In genomic region chr2:64462171-64462570, GRCh38 we compare ENCODE assay signal across 26 cellular contexts.
"Had no signal": no experiment of that assay in that cellular context is flagged by ENCODE, and none has a peak within 500 bp of the region (broad histone marks: within the 10 kb centered on the region; RNA-seq: fewer than 3 reads in every experiment).

No MANE protein-coding gene starts in this region.

- H3K27ac Mint-ChIP-seq: activated CD4-positive, alpha-beta memory T cell treated with anti-CD3 and anti-CD28 coated beads, Interleukin-2, amount 10 ng/mL, durations not matched to agents 7 days and 5 days; activated CD4-positive, alpha-beta T cell treated with anti-CD3 and anti-CD28 coated beads, Interleukin-2, amount 10 ng/mL, durations not matched to agents 7 days and 5 days; activated naive CD4-positive, alpha-beta T cell treated with anti-CD3 and anti-CD28 coated beads, Interleukin-2, amount 10 ng/mL, durations not matched to agents 7 days and 5 days; activated naive CD4-positive, alpha-beta T cell treated with anti-CD3 and anti-CD28 coated beads, Interleukin-2, amount 50 U/mL, for 72 hours; activated naive CD8-positive, alpha-beta T cell treated with anti-CD3 and anti-CD28 coated beads, Interleukin-2, amount 10 ng/mL, durations not matched to agents 7 days and 5 days; activated T-cell treated with anti-CD3 and anti-CD28 coated beads, Interleukin-2, amount 50 U/mL, for 24 hours; activated T-cell treated with anti-CD3 and anti-CD28 coated beads, Interleukin-2, amount 50 U/mL, for 72 hours; dendritic cell treated with granulocyte-macrophage colony-stimulating factor and Interleukin-4, amounts not matched to agents 40 ng/mL and 50 ng/mL, for 4 days; endodermal cell; WTC11 had no signal

- H3K4me1 Mint-ChIP-seq: activated CD4-positive, alpha-beta memory T cell treated with anti-CD3 and anti-CD28 coated beads, Interleukin-2, amount 10 ng/mL, durations not matched to agents 7 days and 5 days; activated CD4-positive, alpha-beta T cell treated with anti-CD3 and anti-CD28 coated beads, Interleukin-2, amount 10 ng/mL, durations not matched to agents 7 days and 5 days; activated naive CD4-positive, alpha-beta T cell treated with anti-CD3 and anti-CD28 coated beads, Interleukin-2, amount 10 ng/mL, durations not matched to agents 7 days and 5 days; central memory CD8-positive, alpha-beta T cell had no signal

- H3K27me3 Mint-ChIP-seq: activated T-cell treated with anti-CD3 and anti-CD28 coated beads, Interleukin-2, amount 50 U/mL, for 24 hours had no signal

- H3K36me3 Mint-ChIP-seq: activated naive CD4-positive, alpha-beta T cell treated with anti-CD3 and anti-CD28 coated beads, Interleukin-2, amount 10 ng/mL, durations not matched to agents 7 days and 5 days; activated naive CD4-positive, alpha-beta T cell treated with anti-CD3 and anti-CD28 coated beads, Interleukin-2, amount 50 U/mL, for 72 hours; activated naive CD8-positive, alpha-beta T cell treated with anti-CD3 and anti-CD28 coated beads, Interleukin-2, amount 10 ng/mL, durations not matched to agents 7 days and 5 days had no signal

- H3K27me3 ChIP-seq: brain microvascular endothelial cell, dorsolateral prefrontal cortex had no signal

- H3K4me3 Mint-ChIP-seq: activated CD4-positive, alpha-beta memory T cell treated with anti-CD3 and anti-CD28 coated beads, Interleukin-2, amount 10 ng/mL, durations not matched to agents 7 days and 5 days; activated CD4-positive, alpha-beta T cell treated with anti-CD3 and anti-CD28 coated beads, Interleukin-2, amount 10 ng/mL, durations not matched to agents 7 days and 5 days; activated naive CD4-positive, alpha-beta T cell treated with anti-CD3 and anti-CD28 coated beads, Interleukin-2, amount 10 ng/mL, durations not matched to agents 7 days and 5 days; activated naive CD8-positive, alpha-beta T cell treated with anti-CD3 and anti-CD28 coated beads, Interleukin-2, amount 10 ng/mL, durations not matched to agents 7 days and 5 days; activated T-cell treated with anti-CD3 and anti-CD28 coated beads, Interleukin-2, amount 50 U/mL, for 24 hours; activated T-cell treated with anti-CD3 and anti-CD28 coated beads, Interleukin-2, amount 50 U/mL, for 72 hours; central memory CD8-positive, alpha-beta T cell; dendritic cell treated with granulocyte-macrophage colony-stimulating factor and Interleukin-4, amounts not matched to agents 40 ng/mL and 50 ng/mL, for 4 days; endodermal cell; WTC11 had no signal

- H3K36me3 ChIP-seq: brain microvascular endothelial cell had no signal

- H3K9me3 Mint-ChIP-seq: activated CD4-positive, alpha-beta memory T cell treated with anti-CD3 and anti-CD28 coated beads, Interleukin-2, amount 10 ng/mL, durations not matched to agents 7 days and 5 days; activated CD4-positive, alpha-beta T cell treated with anti-CD3 and anti-CD28 coated beads, Interleukin-2, amount 10 ng/mL, durations not matched to agents 7 days and 5 days; activated naive CD4-positive, alpha-beta T cell treated with anti-CD3 and anti-CD28 coated beads, Interleukin-2, amount 10 ng/mL, durations not matched to agents 7 days and 5 days; activated naive CD4-positive, alpha-beta T cell treated with anti-CD3 and anti-CD28 coated beads, Interleukin-2, amount 50 U/mL, for 72 hours; activated naive CD8-positive, alpha-beta T cell treated with anti-CD3 and anti-CD28 coated beads, Interleukin-2, amount 10 ng/mL, durations not matched to agents 7 days and 5 days; activated T-cell treated with anti-CD3 and anti-CD28 coated beads, Interleukin-2, amount 50 U/mL, for 24 hours; activated T-cell treated with anti-CD3 and anti-CD28 coated beads, Interleukin-2, amount 50 U/mL, for 72 hours; central memory CD8-positive, alpha-beta T cell; dendritic cell treated with granulocyte-macrophage colony-stimulating factor and Interleukin-4, amounts not matched to agents 40 ng/mL and 50 ng/mL, for 4 days; endodermal cell; WTC11 had no signal

- H3K4me3 ChIP-seq: coronary artery, dorsolateral prefrontal cortex had no signal

- ATAC-seq: activated naive CD4-positive, alpha-beta T cell treated with anti-CD3 and anti-CD28 coated beads, Interleukin-2, amount 50 U/mL, for 72 hours; activated T-cell treated with anti-CD3 and anti-CD28 coated beads, Interleukin-2, amount 50 U/mL, for 72 hours; esophagus mucosa; WTC11 had no signal

- DNase-seq: activated CD4-positive, alpha-beta memory T cell treated with anti-CD3 and anti-CD28 coated beads, Interleukin-2, amount 10 ng/mL, durations not matched to agents 7 days and 5 days; activated CD4-positive, alpha-beta T cell treated with anti-CD3 and anti-CD28 coated beads for 1 hour; activated CD4-positive, alpha-beta T cell treated with anti-CD3 and anti-CD28 coated beads for 4 hours; activated CD4-positive, alpha-beta T cell treated with anti-CD3 and anti-CD28 coated beads, Interleukin-2, amount 10 ng/mL, durations not matched to agents 7 days and 5 days; activated CD4-positive, alpha-beta T cell treated with anti-CD3 and anti-CD28 coated beads, Interleukin-2, amount 50 U/mL, for 4 hours; activated CD8-positive, alpha-beta memory T cell treated with anti-CD3 and anti-CD28 coated beads, Interleukin-2, amount 50 U/mL, for 48 hours; activated gamma-delta T cell; activated naive CD4-positive, alpha-beta T cell; activated naive CD4-positive, alpha-beta T cell treated with anti-CD3 and anti-CD28 coated beads, Interleukin-2, amount 10 ng/mL, durations not matched to agents 7 days and 5 days; activated naive CD8-positive, alpha-beta T cell treated with anti-CD3 and anti-CD28 coated beads, Interleukin-2, amount 10 ng/mL, durations not matched to agents 7 days and 5 days; activated T-cell treated with anti-CD3 and anti-CD28 coated beads for 4 hours; activated T-cell treated with anti-CD3 and anti-CD28 coated beads, Interleukin-2, amount 50 U/mL, for 24 hours; activated T-cell treated with anti-CD3 and anti-CD28 coated beads, Interleukin-2, amount 50 U/mL, for 72 hours; anterior cingulate cortex; brain microvascular endothelial cell; dorsolateral prefrontal cortex; effector memory CD4-positive, alpha-beta T cell; head of caudate nucleus; T-helper 2 cell had no signal

- H3K27ac ChIP-seq: brain microvascular endothelial cell, coronary artery had no signal
